Comparison of ENCODE assay signal across 31 cellular contexts in genomic region chr21:32716486-32716885, GRCh38.
"Had no signal": no experiment of that assay in that cellular context is flagged by ENCODE, and none has a peak within 500 bp of the region (broad histone marks: within the 10 kb centered on the region; RNA-seq: fewer than 3 reads in every experiment).

No MANE protein-coding gene starts in this region.

- ATAC-seq: activated naive CD4-positive, alpha-beta T cell treated with anti-CD3 and anti-CD28 coated beads, Interleukin-2, amount 50 U/mL, for 72 hours; activated naive CD8-positive, alpha-beta T cell treated with anti-CD3 and anti-CD28 coated beads, Interleukin-2, amount 50 U/mL, for 24 hours; activated T-cell treated with anti-CD3 and anti-CD28 coated beads, Interleukin-2, amount 50 U/mL, for 4 hours; activated T-cell treated with anti-CD3 and anti-CD28 coated beads, Interleukin-2, amount 50 U/mL, for 72 hours; activated T-helper 17 cell treated with anti-CD3 and anti-CD28 coated beads, Interleukin-2, amount 50 U/mL, for 72 hours; body of pancreas had no signal

- H3K9me3 ChIP-seq: adrenal gland, ascending aorta, body of pancreas, breast epithelium had no signal

- H3K27me3 ChIP-seq: adrenal gland, ascending aorta, body of pancreas, brain microvascular endothelial cell, breast epithelium, cardiac muscle cell had no signal

- DNase-seq: activated effector memory CD4-positive, alpha-beta T cell treated with anti-CD3 and anti-CD28 coated beads, Interleukin-2, amount 50 U/mL, for 16 hours; activated effector memory CD4-positive, alpha-beta T cell treated with Interleukin-2 at 50 U/mL for 16 hours; activated gamma-delta T cell; activated gamma-delta T cell treated with Interleukin-2 at 50 U/mL for 16 hours; activated naive CD4-positive, alpha-beta T cell; activated naive CD4-positive, alpha-beta T cell treated with anti-CD3 and anti-CD28 coated beads for 36 hours; activated naive CD4-positive, alpha-beta T cell treated with anti-CD3 and anti-CD28 coated beads, Interleukin-2, amount 10 ng/mL, durations not matched to agents 7 days and 5 days; activated naive CD4-positive, alpha-beta T cell treated with anti-CD3 and anti-CD28 coated beads, Interleukin-2, amount 50 U/mL, for 16 hours; activated naive CD4-positive, alpha-beta T cell treated with Interleukin-2 at 50 U/mL for 16 hours; activated naive CD8-positive, alpha-beta T cell treated with anti-CD3 and anti-CD28 coated beads for 36 hours; activated naive CD8-positive, alpha-beta T cell treated with anti-CD3 and anti-CD28 coated beads, Interleukin-2, amount 10 ng/mL, durations not matched to agents 7 days and 5 days; activated naive CD8-positive, alpha-beta T cell treated with anti-CD3 and anti-CD28 coated beads, Interleukin-2, amount 50 U/mL, for 24 hours; activated T-cell treated with anti-CD3 and anti-CD28 coated beads, Interleukin-2, amount 50 U/mL, for 24 hours; activated T-cell treated with anti-CD3 and anti-CD28 coated beads, Interleukin-2, amount 50 U/mL, for 4 hours; activated T-cell treated with anti-CD3 and anti-CD28 coated beads, Interleukin-2, amount 50 U/mL, for 48 hours; activated T-cell treated with anti-CD3 and anti-CD28 coated beads, Interleukin-2, amount 50 U/mL, for 72 hours; adrenal gland; amniotic stem cell; amygdala; anterior cingulate cortex; aorta; body of pancreas; brain microvascular endothelial cell; caudate nucleus; central memory CD4-positive, alpha-beta T cell; cerebellar nuclear complex had no signal

- H3K4me3 ChIP-seq: adrenal gland, ascending aorta, body of pancreas, breast epithelium, cardiac muscle cell had no signal

- H3K36me3 ChIP-seq: adrenal gland, brain microvascular endothelial cell, breast epithelium, cardiac muscle cell had no signal

- H3K27ac ChIP-seq: adrenal gland, ascending aorta, body of pancreas, brain microvascular endothelial cell, breast epithelium, cardiac muscle cell had no signal

- H3K4me1 ChIP-seq: breast epithelium had no signal
